ENCODE assay signal across 8 cellular contexts in genomic region chr20:21099653-21100589, GRCh38. TPM values are rescaled to one million over a fixed set of nuclear protein-coding genes. Genes with fewer than 3 reads are reported as not detected.
DNase-seq lines count a peak whose midpoint lies in the region; ATAC-seq and TF ChIP-seq lines count a peak whose summit lies in the region.

No MANE protein-coding gene starts in this region.

- in situ Hi-C loops in KBM-7 (cut with MboI; ENCODE audit: low pct_unique_long_range_greater_than_20kb, low sequenced_read_pairs), result no loop called here

- H3K27ac Mint-ChIP-seq in T-helper 17 cell, result peak overlapping the region; percentile 81

- H3K4me1 Mint-ChIP-seq in T-helper 17 cell, result peaks cover 24% of the 10 kb centered on the region

- TF ChIP-seq CTCF in AG04449 (IDR thresholded peaks at IDR 0.05; ENCODE audit: insufficient read depth, low read length, missing control alignments) (no peak), dorsolateral prefrontal cortex (IDR thresholded peaks at IDR 0.05 in 54 of 56, conservative IDR thresholded peaks at IDR 0.05 in 2 of 56; ENCODE audit: low read depth in 1 of 56, partially characterized antibody in 56 of 56) (peak in 4 of 56 donors; percentile 6 to 27 (median 13)), upper lobe of right lung (IDR thresholded peaks at IDR 0.05) (no peak)

- H3K27ac ChIP-seq in dorsolateral prefrontal cortex, result peak overlapping the region in 52 of 59 donors; percentile 3 to 84 (median 60)
- no peak overlapping the region for H3K27ac ChIP-seq in muscle layer of colon (ENCODE audit: low read depth, low read length)
- peak overlapping the region; percentile 56 for H3K27ac ChIP-seq in upper lobe of right lung

- peaks cover 3% of the 10 kb centered on the region for H3K9me3 ChIP-seq in T-helper 17 cell (ENCODE audit: control insufficient read depth, low read length, poor library complexity, severe bottlenecking)
- H3K9me3 ChIP-seq in muscle layer of colon (ENCODE audit: low read length), result peaks cover 4% of the 10 kb centered on the region
- H3K9me3 ChIP-seq in upper lobe of right lung, result no peaks in the 10 kb centered on the region

- DNase-seq in AG04449 (ENCODE audit: low read depth, low spot score) (no peak), KBM-7 (peak; percentile 77), T-helper 17 cell (peak in 2 of 3 donors; percentile 23 to 30), dorsolateral prefrontal cortex (peak in 4 of 10 donors; percentile 18 to 53 (median 43)), upper lobe of right lung (peak; percentile 77), NCI-H1436 (lab: John Stamatoyannopoulos, UW) (no peak)

- intact Hi-C loops in dorsolateral prefrontal cortex (cut with DNase I), result loop anchor here (5.0 to 10.0 kb wide), 3 partner anchors 132 to 407 kb away; no protein-coding TSS in a partner anchor
- intact Hi-C loops in upper lobe of right lung (cut with DNase I), result no loop called here

- H3K4me3 ChIP-seq in AG04449 (ENCODE audit: low read depth, low read length) (peak overlapping the region; percentile 32), dorsolateral prefrontal cortex (peak overlapping the region; percentile 29 to 76 (median 57)), muscle layer of colon (ENCODE audit: low read depth in 1 of 2, low read length in 2 of 2) (peak overlapping the region; percentile 14 to 39), upper lobe of right lung (peak overlapping the region; percentile 47)

- no peaks in the 10 kb centered on the region for H3K36me3 ChIP-seq in muscle layer of colon (ENCODE audit: insufficient read depth, low read length)
- no peaks in the 10 kb centered on the region for H3K36me3 ChIP-seq in upper lobe of right lung

- peak; percentile 40 for ATAC-seq in GM18907 (IDR thresholded peaks at IDR 0.05; ENCODE audit: unreplicated experiment)
- ATAC-seq in T-helper 17 cell, result peak; percentile 57
- peak; percentile 67 for ATAC-seq in upper lobe of right lung

- peaks cover 22% of the 10 kb centered on the region for H3K4me1 ChIP-seq in muscle layer of colon (ENCODE audit: insufficient read depth, low read length)
- peaks cover 36% of the 10 kb centered on the region for H3K4me1 ChIP-seq in upper lobe of right lung

- H3K9ac ChIP-seq in muscle layer of colon (ENCODE audit: low read length), result no peak overlapping the region

- CTCF ChIA-PET in AG04449 (lab: Yijun Ruan, JAX), result no interaction called here

- no peaks in the 10 kb centered on the region for H3K36me3 Mint-ChIP-seq in T-helper 17 cell (ENCODE audit: low read depth)

- H3K27me3 ChIP-seq in dorsolateral prefrontal cortex, result peaks cover 3 to 95% (median 71%) of the 10 kb centered on the region in 45 donors
- H3K27me3 ChIP-seq in muscle layer of colon (ENCODE audit: control insufficient read depth in 1 of 2, insufficient read depth in 2 of 2, low read length in 2 of 2), result peaks cover 68 to 89% of the 10 kb centered on the region in 2 donors
- peaks cover 67% of the 10 kb centered on the region for H3K27me3 ChIP-seq in upper lobe of right lung

- peak overlapping the region; percentile 92 for H3K4me3 Mint-ChIP-seq in T-helper 17 cell

- POLR2A ChIA-PET in AG04449 (lab: Yijun Ruan, JAX), result no interaction called here

- peaks cover 76% of the 10 kb centered on the region for H3K27me3 Mint-ChIP-seq in T-helper 17 cell

RNA-seq across cellular contexts. Expression of gene LINC00237, which starts 6.2 kb away (rescaled TPM):
- not detected for total RNA-seq in T-helper 17 cell
- total RNA-seq in dorsolateral prefrontal cortex, result 1 to 10 TPM in 72 of 120 experiments, under 1 TPM in 33, not detected in 15; 0.46 to 5.1 (median 1.4) TPM
- total RNA-seq in upper lobe of right lung, result not detected

RNA-seq across cellular contexts. Expression of gene KIZ, which starts 26.0 kb away (rescaled TPM):
- 10 to 100 TPM; 23.0 to 26.9 TPM for total RNA-seq in T-helper 17 cell
- 10 to 100 TPM; 29.8 to 75.5 (median 45.9) TPM for total RNA-seq in dorsolateral prefrontal cortex
- total RNA-seq in upper lobe of right lung, result 16.2 TPM

Comparison
In these comparisons a context has a peak if more than half of its experiments do, and no peak if none do; other contexts are left out.
1. DNase-seq: peak in KBM-7 (single experiment), T-helper 17 cell (2 of 3) and upper lobe of right lung (single experiment); none in AG04449 (single experiment) and NCI-H1436 (single experiment).
2. Peak in every context shown above with its lines, with median percentiles within 50 percentile points of each other: H3K4me3 ChIP-seq and ATAC-seq.